In genomic region chr15:58108117-58108516, GRCh38 we compare ENCODE assay signal across 1 cellular context.
TF ChIP-seq lines count a peak whose summit lies in the region.

No MANE protein-coding gene starts in this region.

TF ChIP-seq in K562, 482 proteins besides CTCF, POLR2A, EP300 and RAD21 (continued from another document and continues in another):
- TF ChIP-seq ZBTB40 (IDR thresholded peaks at IDR 0.05) (no peak), ZBTB40 (CRISPR knock-in tag; IDR thresholded peaks at IDR 0.05) (no peak), STAG1 (CRISPR knock-in tag; IDR thresholded peaks at IDR 0.05; ENCODE audit: borderline replicate concordance) (no peak), CXXC5 (CRISPR knock-in tag; IDR thresholded peaks at IDR 0.05) (0 out of 2 replicates have a peak, but pooled peaks have one; percentile 42), TAF1 (IDR thresholded peaks at IDR 0.05; ENCODE audit: control insufficient read depth, extremely low read depth, insufficient read depth, low read length, severe bottlenecking) (no peak), TCF3 (CRISPR knock-in tag; IDR thresholded peaks at IDR 0.05) (peak; percentile 86), ESRRB (CRISPR knock-in tag; IDR thresholded peaks at IDR 0.05; ENCODE audit: borderline replicate concordance) (no peak), STAT5A (IDR thresholded peaks at IDR 0.05; ENCODE audit: borderline replicate concordance, low read length) (0 out of 2 replicates have a peak, but pooled peaks have one; percentile 15), RB1 (IDR thresholded peaks at IDR 0.05; ENCODE audit: low read depth) (no peak), ELF1 (tag; IDR thresholded peaks at IDR 0.05) (0 out of 2 replicates have a peak, but pooled peaks have one; percentile 18), ETV6 (IDR thresholded peaks at IDR 0.05; ENCODE audit: borderline replicate concordance in 1 of 2, low read depth in 2 of 2, low read length in 1 of 2) (no peak), ETV6 (CRISPR knock-in tag; IDR thresholded peaks at IDR 0.05; ENCODE audit: borderline replicate concordance) (no peak), VEZF1 (CRISPR knock-in tag; IDR thresholded peaks at IDR 0.05) (no peak), ZNF124 (CRISPR knock-in tag; IDR thresholded peaks at IDR 0.05) (no peak), E2F5 (CRISPR knock-in tag; IDR thresholded peaks at IDR 0.05) (no peak), FOXJ2 (tag; IDR thresholded peaks at IDR 0.05) (0 out of 2 replicates have a peak, but pooled peaks have one; percentile 30), CBFA2T3 (IDR thresholded peaks at IDR 0.05) (peak; percentile 85), NCOR1 (IDR thresholded peaks at IDR 0.05) (peak; percentile 51; the same call in 1 of the 2 replicates), MECOM (CRISPR knock-in tag; IDR thresholded peaks at IDR 0.05) (peak; percentile 49; the same call in 1 of the 2 replicates), TAF9B (IDR thresholded peaks at IDR 0.05; ENCODE audit: partially characterized antibody) (no peak), TCF7 (IDR thresholded peaks at IDR 0.05; ENCODE audit: borderline replicate concordance) (no peak), GABPB2 (CRISPR knock-in tag; conservative IDR thresholded peaks at IDR 0.05) (no peak), ETV5 (CRISPR knock-in tag; IDR thresholded peaks at IDR 0.05; ENCODE audit: low read depth) (0 out of 2 replicates have a peak, but pooled peaks have one; percentile 9), MTA2 (IDR thresholded peaks at IDR 0.05; ENCODE audit: low read depth) (peak; percentile 61; the same call in 1 of the 2 replicates), HOXB6 (CRISPR knock-in tag; IDR thresholded peaks at IDR 0.05; ENCODE audit: borderline replicate concordance) (no peak), MEIS2 (IDR thresholded peaks at IDR 0.05; ENCODE audit: partially characterized antibody) (peak; percentile 20), TRIM24 (IDR thresholded peaks at IDR 0.05) (peak in 1 of 2 experiments; percentile 30; a peak in 1 of 4 replicates), ZNF449 (CRISPR knock-in tag; IDR thresholded peaks at IDR 0.05) (no peak), HMGXB4 (CRISPR knock-in tag; IDR thresholded peaks at IDR 0.05) (no peak), GTF2E2 (tag; IDR thresholded peaks at IDR 0.05) (no peak), SNAPC5 (CRISPR knock-in tag; IDR thresholded peaks at IDR 0.05) (no peak), RCOR1 (IDR thresholded peaks at IDR 0.05; ENCODE audit: borderline replicate concordance in 1 of 2, low read depth in 2 of 2, low read length in 2 of 2) (peak in 1 of 2 experiments; percentile 69; a peak in 1 of 4 replicates), FOXK2 (conservative IDR thresholded peaks at IDR 0.05 in 1 of 2, IDR thresholded peaks at IDR 0.05 in 1 of 2; ENCODE audit: low read depth in 2 of 2) (peak; percentile 42 to 57; a peak in 3 of 4 replicates), HNRNPK (IDR thresholded peaks at IDR 0.05; ENCODE audit: low read depth, low read length, poor library complexity, severe bottlenecking) (no peak), ZEB2 (IDR thresholded peaks at IDR 0.05) (0 out of 2 replicates have a peak, but pooled peaks have one; percentile 37), ZNF551 (CRISPR knock-in tag; IDR thresholded peaks at IDR 0.05) (no peak), ZNF197 (CRISPR knock-in tag; IDR thresholded peaks at IDR 0.05; ENCODE audit: low read depth) (no peak), JUND (IDR thresholded peaks at IDR 0.05; ENCODE audit: borderline replicate concordance, low read depth, low read length) (peak; percentile 22; the same call in 1 of the 2 replicates), JUND (tag; IDR thresholded peaks at IDR 0.05; ENCODE audit: borderline replicate concordance, low read depth, low read length) (no peak), TAL1 (IDR thresholded peaks at IDR 0.05) (peak; percentile 60; the same call in 1 of the 2 replicates), ZNF263 (CRISPR knock-in tag; IDR thresholded peaks at IDR 0.05; ENCODE audit: borderline replicate concordance) (no peak), CBFA2T2 (conservative IDR thresholded peaks at IDR 0.05) (peak; percentile 70), TGIF2 (CRISPR knock-in tag; IDR thresholded peaks at IDR 0.05) (no peak), L3MBTL2 (IDR thresholded peaks at IDR 0.05) (peak; percentile 68), ZKSCAN8 (CRISPR knock-in tag; IDR thresholded peaks at IDR 0.05) (peak; percentile 64; the same call in 1 of the 2 replicates), ESRRA (IDR thresholded peaks at IDR 0.05; ENCODE audit: borderline replicate concordance, low read depth) (peak; percentile 41; the same call in 1 of the 2 replicates), ZFP36 (IDR thresholded peaks at IDR 0.05; ENCODE audit: low read depth, low read length, partially characterized antibody) (no peak), ZNF57 (CRISPR knock-in tag; IDR thresholded peaks at IDR 0.05) (no peak), MAZ (CRISPR knock-in tag; conservative IDR thresholded peaks at IDR 0.05 in 1 of 2, IDR thresholded peaks at IDR 0.05 in 1 of 2) (peak in 1 of 2 experiments; percentile 30; a peak in 1 of 4 replicates), NCOA1 (IDR thresholded peaks at IDR 0.05; ENCODE audit: low read depth) (peak; percentile 41; the same call in 1 of the 2 replicates), RAD51 (IDR thresholded peaks at IDR 0.05; ENCODE audit: borderline replicate concordance, low read depth) (peak; percentile 50; the same call in 1 of the 2 replicates), GATAD2B (IDR thresholded peaks at IDR 0.05; ENCODE audit: borderline replicate concordance) (0 out of 2 replicates have a peak, but pooled peaks have one; percentile 19), E2F3 (CRISPR knock-in tag; IDR thresholded peaks at IDR 0.05) (no peak), SMARCE1 (IDR thresholded peaks at IDR 0.05) (peak; percentile 45; the same call in 1 of the 2 replicates), SOX6 (IDR thresholded peaks at IDR 0.05) (peak; percentile 83), CTBP1 (IDR thresholded peaks at IDR 0.05; ENCODE audit: borderline replicate concordance) (peak; percentile 87), SNIP1 (IDR thresholded peaks at IDR 0.05; ENCODE audit: low read depth) (no peak), ZNF780A (CRISPR knock-in tag; IDR thresholded peaks at IDR 0.05) (no peak), HMBOX1 (IDR thresholded peaks at IDR 0.05) (peak; percentile 68; the same call in 1 of the 2 replicates), SMAD1 (IDR thresholded peaks at IDR 0.05; ENCODE audit: low read depth, low read length, partially characterized antibody) (no peak), FOXA1 (IDR thresholded peaks at IDR 0.05; ENCODE audit: borderline replicate concordance) (no peak)
